In genomic region chr21:33327792-33328433, GRCh38 we compare ENCODE assay signal across 24 cellular contexts. TPM values are rescaled to one million over a fixed set of nuclear protein-coding genes. Genes with fewer than 3 reads are reported as not detected.
DNase-seq lines count a peak whose midpoint lies in the region; ATAC-seq and TF ChIP-seq lines count a peak whose summit lies in the region.
"Had no signal": no experiment of that assay in that cellular context is flagged by ENCODE, and none has a peak within 500 bp of the region (broad histone marks: within the 10 kb centered on the region; RNA-seq: fewer than 3 reads in every experiment).

No MANE protein-coding gene starts in this region.

- no peak overlapping the region for H3K4me3 ChIP-seq in OCI-LY1 (ENCODE audit: low read depth, low read length, poor library complexity, severe bottlenecking)
- no peak overlapping the region for H3K4me3 ChIP-seq in gastrocnemius medialis
- H3K4me3 ChIP-seq in spleen, result peak overlapping the region in 1 of 8 donors; percentile 93
- H3K4me3 ChIP-seq: esophagus squamous epithelium, lower lobe of right lung, tibial artery had no signal

- H3K4me1 ChIP-seq in OCI-LY1 (ENCODE audit: insufficient read depth, low read length, severe bottlenecking) (peaks cover 37% of the 10 kb centered on the region), gastrocnemius medialis (peaks cover 26 to 45% of the 10 kb centered on the region in 2 donors), spleen (peaks cover 27 to 81% (median 68%) of the 10 kb centered on the region in 6 donors)

- no peak overlapping the region for H3K4me3 Mint-ChIP-seq in activated naive CD8-positive, alpha-beta T cell
- H3K4me3 Mint-ChIP-seq in activated naive CD8-positive, alpha-beta T cell treated with anti-CD3 and anti-CD28 coated beads, Interleukin-2, amount 50 U/mL, for 24 hours, result no peak overlapping the region
- no peak overlapping the region for H3K4me3 Mint-ChIP-seq in mesothelial cell of epicardium
- H3K4me3 Mint-ChIP-seq in stimulated activated naive CD8-positive, alpha-beta T cell treated with anti-CD3 and anti-CD28 coated beads, Interleukin-15, amount 100 ng/mL, for 72 hours, result peak overlapping the region; percentile 17 to 19
- H3K4me3 Mint-ChIP-seq: stimulated activated effector memory CD8-positive, alpha-beta T cell treated with anti-CD3 and anti-CD28 coated beads, Interleukin-12 subunit alpha, Interleukin-12 subunit beta, amount 100 ng/mL, for 72 hours had no signal

- WGBS in spleen, 5 donors, result 86 to 96% (median 93%) methylated on average over 7 of the region's 7 CpGs

- peak overlapping the region; percentile 46 for H3K27ac Mint-ChIP-seq in activated naive CD8-positive, alpha-beta T cell
- H3K27ac Mint-ChIP-seq in activated naive CD8-positive, alpha-beta T cell treated with anti-CD3 and anti-CD28 coated beads, Interleukin-2, amount 50 U/mL, for 24 hours, result no peak overlapping the region
- H3K27ac Mint-ChIP-seq in mesothelial cell of epicardium, result peak overlapping the region; percentile 62
- H3K27ac Mint-ChIP-seq in stimulated activated naive CD8-positive, alpha-beta T cell treated with anti-CD3 and anti-CD28 coated beads, Interleukin-15, amount 100 ng/mL, for 72 hours, result peak overlapping the region in 1 of 2 donors; percentile 3
- H3K27ac Mint-ChIP-seq: stimulated activated effector memory CD8-positive, alpha-beta T cell treated with anti-CD3 and anti-CD28 coated beads, Interleukin-12 subunit alpha, Interleukin-12 subunit beta, amount 100 ng/mL, for 72 hours had no signal

- no peak for DNase-seq in activated naive CD8-positive, alpha-beta T cell treated with anti-CD3 and anti-CD28 coated beads, Interleukin-2, amount 50 U/mL, for 24 hours
- DNase-seq in mesothelial cell of epicardium (ENCODE audit: low spot score in 2 of 2, unreplicated experiment in 2 of 2) (no peak), gastrocnemius medialis (no peak), NCI-H128 (lab: John Stamatoyannopoulos, UW; ENCODE audit: unreplicated experiment) (no peak), spleen (no peak)
- DNase-seq in stimulated activated naive CD8-positive, alpha-beta T cell treated with anti-CD3 and anti-CD28 coated beads, Interleukin-15, amount 100 ng/mL, for 72 hours, result no peak
- DNase-seq: activated CD4-positive, alpha-beta T cell treated with anti-CD3 and anti-CD28 coated beads for 48 hours; activated CD8-positive, alpha-beta memory T cell treated with anti-CD3 and anti-CD28 coated beads, Interleukin-2, amount 50 U/mL, for 4 hours; activated naive CD4-positive, alpha-beta T cell treated with anti-CD3 and anti-CD28 coated beads, Interleukin-2, amount 50 U/mL, for 16 hours; COR-L47; effector memory CD4-positive, alpha-beta T cell; esophagus squamous epithelium; kidney; lower lobe of right lung; NCI-H1436; NCI-H2171 treated with DMSO at 0.1 percent for 48 hours; NCI-H526 treated with DMSO at 0.1 percent for 48 hours; SW 1271; tibial artery had no signal

- H3K27ac ChIP-seq in OCI-LY1 (ENCODE audit: low read depth, low read length, poor library complexity, severe bottlenecking), result no peak overlapping the region
- H3K27ac ChIP-seq in gastrocnemius medialis, result no peak overlapping the region
- H3K27ac ChIP-seq in spleen, result peak overlapping the region in 1 of 8 donors; percentile 39
- H3K27ac ChIP-seq: esophagus squamous epithelium, lower lobe of right lung, tibial artery had no signal

- H3F3A ChIP-seq in OCI-LY1 (ENCODE audit: insufficient read depth, low read length), result no peaks in the 10 kb centered on the region

- no peaks in the 10 kb centered on the region for H3K27me3 ChIP-seq in OCI-LY1 (ENCODE audit: insufficient read depth, low read length)
- no peaks in the 10 kb centered on the region for H3K27me3 ChIP-seq in gastrocnemius medialis
- H3K27me3 ChIP-seq in spleen (replicated peaks in 1 of 7), result no peaks in the 10 kb centered on the region
- H3K27me3 ChIP-seq: esophagus squamous epithelium, tibial artery had no signal

- H4K20me1 ChIP-seq in OCI-LY1 (ENCODE audit: insufficient read depth, low read length), result no peaks in the 10 kb centered on the region

- intact Hi-C loops in gastrocnemius medialis (cut with DNase I; ENCODE audit: low total_unique reads), result loop anchor here (10.0 kb wide), 1 partner anchor 553 kb away; the partner anchor contains the start of gene PAXBP1
- intact Hi-C loops in spleen (cut with DNase I; ENCODE audit: low total_unique reads), result no loop called here

- H2AFZ ChIP-seq in OCI-LY1 (ENCODE audit: low read length), result no peak overlapping the region

- no peak overlapping the region for H3K9ac ChIP-seq in OCI-LY1 (ENCODE audit: low read length)

- no peaks in the 10 kb centered on the region for H3K9me2 ChIP-seq in OCI-LY1 (ENCODE audit: low read depth, low read length)

- peaks cover 3% of the 10 kb centered on the region for H3K9me3 ChIP-seq in OCI-LY1 (ENCODE audit: low read length)
- H3K9me3 ChIP-seq in gastrocnemius medialis, result no peaks in the 10 kb centered on the region
- peaks cover 0 to 6% (median 3%) of the 10 kb centered on the region in 8 donors for H3K9me3 ChIP-seq in spleen

- peaks cover 61% of the 10 kb centered on the region for H3K4me1 Mint-ChIP-seq in activated naive CD8-positive, alpha-beta T cell (ENCODE audit: low read depth)
- peaks cover 57% of the 10 kb centered on the region for H3K4me1 Mint-ChIP-seq in activated naive CD8-positive, alpha-beta T cell treated with anti-CD3 and anti-CD28 coated beads, Interleukin-2, amount 50 U/mL, for 24 hours
- peaks cover 14% of the 10 kb centered on the region for H3K4me1 Mint-ChIP-seq in mesothelial cell of epicardium
- H3K4me1 Mint-ChIP-seq in stimulated activated naive CD8-positive, alpha-beta T cell treated with anti-CD3 and anti-CD28 coated beads, Interleukin-15, amount 100 ng/mL, for 72 hours, result peaks cover 47% of the 10 kb centered on the region

- H3K36me3 ChIP-seq in OCI-LY1 (ENCODE audit: insufficient read depth, low read length) (peaks cover 50% of the 10 kb centered on the region), gastrocnemius medialis (no peaks in the 10 kb centered on the region), spleen (peaks cover 0 to 20% (median 4%) of the 10 kb centered on the region in 6 donors)

- TF ChIP-seq POLR2A in gastrocnemius medialis (IDR thresholded peaks at IDR 0.05), result no peak
- no peak for TF ChIP-seq POLR2A in spleen (IDR thresholded peaks at IDR 0.05)

- H3K79me2 ChIP-seq in OCI-LY1 (ENCODE audit: insufficient read depth, low read length), result peaks cover 74% of the 10 kb centered on the region

- ATAC-seq in activated naive CD8-positive, alpha-beta T cell treated with anti-CD3 and anti-CD28 coated beads, Interleukin-2, amount 50 U/mL, for 24 hours, result no peak
- ATAC-seq in stimulated activated naive CD8-positive, alpha-beta T cell treated with anti-CD3 and anti-CD28 coated beads, Interleukin-15, amount 100 ng/mL, for 72 hours, result no peak
- ATAC-seq in gastrocnemius medialis, result no peak
- ATAC-seq: HCT116; lower lobe of right lung; Right ventricle myocardium inferior; stimulated activated effector memory CD8-positive, alpha-beta T cell treated with anti-CD3 and anti-CD28 coated beads, Interleukin-12 subunit alpha, Interleukin-12 subunit beta, amount 100 ng/mL, for 72 hours had no signal

- peak overlapping the region; percentile 97; the same call in 1 of the 2 replicates for H3K4me2 ChIP-seq in OCI-LY1 (ENCODE audit: low read length)

- TF ChIP-seq CTCF in OCI-LY1 (IDR thresholded peaks at IDR 0.05; ENCODE audit: low read length), result no peak
- no peak for TF ChIP-seq CTCF in mesothelial cell of epicardium (IDR thresholded peaks at IDR 0.05; ENCODE audit: unreplicated experiment)
- TF ChIP-seq CTCF in gastrocnemius medialis (IDR thresholded peaks at IDR 0.05 in 4 of 5, conservative IDR thresholded peaks at IDR 0.05 in 1 of 5), result no peak
- no peak for TF ChIP-seq CTCF in spleen (IDR thresholded peaks at IDR 0.05 in 8 of 11, conservative IDR thresholded peaks at IDR 0.05 in 3 of 11)

- no peaks in the 10 kb centered on the region for H3K27me3 Mint-ChIP-seq in activated naive CD8-positive, alpha-beta T cell
- no peaks in the 10 kb centered on the region for H3K27me3 Mint-ChIP-seq in activated naive CD8-positive, alpha-beta T cell treated with anti-CD3 and anti-CD28 coated beads, Interleukin-2, amount 50 U/mL, for 24 hours
- H3K27me3 Mint-ChIP-seq in mesothelial cell of epicardium (ENCODE audit: low read depth), result no peaks in the 10 kb centered on the region
- H3K27me3 Mint-ChIP-seq in stimulated activated naive CD8-positive, alpha-beta T cell treated with anti-CD3 and anti-CD28 coated beads, Interleukin-15, amount 100 ng/mL, for 72 hours, result no peaks in the 10 kb centered on the region

- H3K36me3 Mint-ChIP-seq in activated naive CD8-positive, alpha-beta T cell, result peaks cover 10% of the 10 kb centered on the region
- H3K36me3 Mint-ChIP-seq in activated naive CD8-positive, alpha-beta T cell treated with anti-CD3 and anti-CD28 coated beads, Interleukin-2, amount 50 U/mL, for 24 hours (ENCODE audit: low read depth), result peaks cover 7% of the 10 kb centered on the region
- peaks cover 21% of the 10 kb centered on the region for H3K36me3 Mint-ChIP-seq in mesothelial cell of epicardium

- H3K9me3 Mint-ChIP-seq in activated naive CD8-positive, alpha-beta T cell (ENCODE audit: low read depth), result no peaks in the 10 kb centered on the region
- peaks cover 9% of the 10 kb centered on the region for H3K9me3 Mint-ChIP-seq in activated naive CD8-positive, alpha-beta T cell treated with anti-CD3 and anti-CD28 coated beads, Interleukin-2, amount 50 U/mL, for 24 hours
- H3K9me3 Mint-ChIP-seq in mesothelial cell of epicardium, result peaks cover 9% of the 10 kb centered on the region
- H3K9me3 Mint-ChIP-seq in stimulated activated naive CD8-positive, alpha-beta T cell treated with anti-CD3 and anti-CD28 coated beads, Interleukin-15, amount 100 ng/mL, for 72 hours, result peaks cover 10 to 11% of the 10 kb centered on the region in 2 donors

- in situ Hi-C loops in gastrocnemius medialis (cut with MboI; ENCODE audit: low sequenced_read_pairs in 4 of 4), result loop anchor here in 1 of 4 donors (25.0 kb wide), 1 partner anchor 109 kb away; no protein-coding TSS in a partner anchor

RNA-seq across cellular contexts. Expression of gene IFNAR1, which starts 3.1 kb away (rescaled TPM):
- 24.8 to 28.7 TPM (median 27.0 TPM) in 3 replicates for total RNA-seq in mesothelial cell of epicardium
- total RNA-seq in gastrocnemius medialis, result 10 to 100 TPM in 2 of 4 donors, 1 to 10 TPM in 2; 8.9 to 24.3 (median 9.9) TPM
- 10 to 100 TPM; 53.2 to 86.1 (median 75.6) TPM for total RNA-seq in spleen
- polyA plus RNA-seq in spleen, result 10 to 100 TPM in 2 of 3 donors, 1 to 10 TPM in 1; 9.2 to 12.8 (median 10.1) TPM

Comparison
In these comparisons a context has a peak if more than half of its experiments do, and no peak if none do; other contexts are left out.
1. H3K4me3 Mint-ChIP-seq: peak in stimulated activated naive CD8-positive, alpha-beta T cell treated with anti-CD3 and anti-CD28 coated beads, Interleukin-15, amount 100 ng/mL, for 72 hours (2 of 2); none in activated naive CD8-positive, alpha-beta T cell (single experiment), activated naive CD8-positive, alpha-beta T cell treated with anti-CD3 and anti-CD28 coated beads, Interleukin-2, amount 50 U/mL, for 24 hours (single experiment) and mesothelial cell of epicardium (single experiment).